ENCODE assay signal across 1 cellular context in genomic region chr17:69047368-69048263, GRCh38.
TF ChIP-seq lines count a peak whose summit lies in the region.

No MANE protein-coding gene starts in this region.

TF ChIP-seq in HepG2, 621 proteins besides CTCF, POLR2A, EP300 and RAD21 (continued from another document and continues in another):
- TF ChIP-seq, protein P1, sequence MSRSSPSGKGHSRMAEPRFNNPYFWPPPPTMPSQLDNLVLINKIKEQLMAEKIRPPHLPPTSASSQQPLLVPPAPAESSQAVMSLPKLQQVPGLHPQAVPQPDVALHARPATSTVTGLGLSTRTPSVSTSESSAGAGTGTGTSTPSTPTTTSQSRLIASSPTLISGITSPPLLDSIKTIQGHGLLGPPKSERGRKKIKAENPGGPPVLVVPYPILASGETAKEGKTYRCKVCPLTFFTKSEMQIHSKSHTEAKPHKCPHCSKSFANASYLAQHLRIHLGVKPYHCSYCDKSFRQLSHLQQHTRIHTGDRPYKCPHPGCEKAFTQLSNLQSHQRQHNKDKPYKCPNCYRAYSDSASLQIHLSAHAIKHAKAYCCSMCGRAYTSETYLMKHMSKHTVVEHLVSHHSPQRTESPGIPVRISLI (CRISPR knock-in tag; IDR thresholded peaks at IDR 0.05; ENCODE audit: borderline replicate concordance): peak; percentile 78
- no peak for TF ChIP-seq ZNF782 (CRISPR knock-in tag; IDR thresholded peaks at IDR 0.05; ENCODE audit: borderline replicate concordance)
- no peak for TF ChIP-seq ZFP62 (CRISPR knock-in tag; IDR thresholded peaks at IDR 0.05)
- peak; percentile 98 for TF ChIP-seq TRIM24 (CRISPR knock-in tag; IDR thresholded peaks at IDR 0.05)
- peak; percentile 58; the same call in 1 of the 2 replicates for TF ChIP-seq FOSL1 (CRISPR knock-in tag; IDR thresholded peaks at IDR 0.05; ENCODE audit: borderline replicate concordance)
- TF ChIP-seq THRA (CRISPR knock-in tag; IDR thresholded peaks at IDR 0.05; ENCODE audit: borderline replicate concordance): peak; percentile 91
- TF ChIP-seq, protein P2, sequence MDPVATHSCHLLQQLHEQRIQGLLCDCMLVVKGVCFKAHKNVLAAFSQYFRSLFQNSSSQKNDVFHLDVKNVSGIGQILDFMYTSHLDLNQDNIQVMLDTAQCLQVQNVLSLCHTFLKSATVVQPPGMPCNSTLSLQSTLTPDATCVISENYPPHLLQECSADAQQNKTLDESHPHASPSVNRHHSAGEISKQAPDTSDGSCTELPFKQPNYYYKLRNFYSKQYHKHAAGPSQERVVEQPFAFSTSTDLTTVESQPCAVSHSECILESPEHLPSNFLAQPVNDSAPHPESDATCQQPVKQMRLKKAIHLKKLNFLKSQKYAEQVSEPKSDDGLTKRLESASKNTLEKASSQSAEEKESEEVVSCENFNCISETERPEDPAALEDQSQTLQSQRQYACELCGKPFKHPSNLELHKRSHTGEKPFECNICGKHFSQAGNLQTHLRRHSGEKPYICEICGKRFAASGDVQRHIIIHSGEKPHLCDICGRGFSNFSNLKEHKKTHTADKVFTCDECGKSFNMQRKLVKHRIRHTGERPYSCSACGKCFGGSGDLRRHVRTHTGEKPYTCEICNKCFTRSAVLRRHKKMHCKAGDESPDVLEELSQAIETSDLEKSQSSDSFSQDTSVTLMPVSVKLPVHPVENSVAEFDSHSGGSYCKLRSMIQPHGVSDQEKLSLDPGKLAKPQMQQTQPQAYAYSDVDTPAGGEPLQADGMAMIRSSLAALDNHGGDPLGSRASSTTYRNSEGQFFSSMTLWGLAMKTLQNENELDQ (CRISPR knock-in tag; IDR thresholded peaks at IDR 0.05; ENCODE audit: borderline replicate concordance): no peak
- TF ChIP-seq, protein P3, sequence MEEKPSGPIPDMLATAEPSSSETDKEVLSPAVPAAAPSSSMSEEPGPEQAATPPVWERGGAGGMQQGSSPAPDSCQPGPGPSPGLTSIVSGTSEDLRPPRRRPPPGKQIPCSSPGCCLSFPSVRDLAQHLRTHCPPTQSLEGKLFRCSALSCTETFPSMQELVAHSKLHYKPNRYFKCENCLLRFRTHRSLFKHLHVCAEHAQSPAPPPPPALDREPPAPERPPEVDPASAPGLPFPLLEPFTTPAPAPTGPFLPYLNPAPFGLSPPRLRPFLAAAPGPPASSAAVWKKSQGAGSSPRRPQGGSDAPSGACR (CRISPR knock-in tag; IDR thresholded peaks at IDR 0.05): no peak; the same call in 1 of the 2 replicates
- no peak for TF ChIP-seq ZZZ3 (CRISPR knock-in tag; IDR thresholded peaks at IDR 0.05; ENCODE audit: borderline replicate concordance)
- peak; percentile 56 for TF ChIP-seq GABPB1 (CRISPR knock-in tag; IDR thresholded peaks at IDR 0.05)
- TF ChIP-seq PRMT3 (CRISPR knock-in tag; IDR thresholded peaks at IDR 0.05; ENCODE audit: borderline replicate concordance, low read depth): no peak
- TF ChIP-seq NFYC (CRISPR knock-in tag; IDR thresholded peaks at IDR 0.05): peak; percentile 45
- TF ChIP-seq CC2D1A (CRISPR knock-in tag; IDR thresholded peaks at IDR 0.05): 0 out of 2 replicates have a peak, but pooled peaks have one; percentile 44
- no peak; the same call in 1 of the 2 replicates for TF ChIP-seq ZNF777 (CRISPR knock-in tag; IDR thresholded peaks at IDR 0.05)
- peak; percentile 36; the same call in 1 of the 2 replicates for TF ChIP-seq YEATS2 (CRISPR knock-in tag; IDR thresholded peaks at IDR 0.05; ENCODE audit: borderline replicate concordance)
- no peak for TF ChIP-seq ZNF446 (CRISPR knock-in tag; IDR thresholded peaks at IDR 0.05)
- TF ChIP-seq NCOA5 (CRISPR knock-in tag; IDR thresholded peaks at IDR 0.05): no peak; the same call in 1 of the 2 replicates
- peak; percentile 58; the same call in 1 of the 2 replicates for TF ChIP-seq KMT2B (CRISPR knock-in tag; IDR thresholded peaks at IDR 0.05)
- peak; percentile 79 for TF ChIP-seq HNF1B (CRISPR knock-in tag; IDR thresholded peaks at IDR 0.05)
- TF ChIP-seq SALL1 (CRISPR knock-in tag; IDR thresholded peaks at IDR 0.05): peak; percentile 96
- 0 out of 2 replicates have a peak, but pooled peaks have one; percentile 45 for TF ChIP-seq RBAK (CRISPR knock-in tag; IDR thresholded peaks at IDR 0.05)
- no peak for TF ChIP-seq NFATC3 (CRISPR knock-in tag; IDR thresholded peaks at IDR 0.05)
- peak; percentile 41; the same call in 1 of the 2 replicates for TF ChIP-seq TP53 (CRISPR knock-in tag; conservative IDR thresholded peaks at IDR 0.05)
- TF ChIP-seq ZNF678 (CRISPR knock-in tag; IDR thresholded peaks at IDR 0.05): no peak
- no peak for TF ChIP-seq MTF1 (CRISPR knock-in tag; IDR thresholded peaks at IDR 0.05)
- no peak for TF ChIP-seq DZIP1 (CRISPR knock-in tag; IDR thresholded peaks at IDR 0.05)
- no peak for TF ChIP-seq CEBPZ (IDR thresholded peaks at IDR 0.05; ENCODE audit: low read length)
- TF ChIP-seq ZBED4 (CRISPR knock-in tag; IDR thresholded peaks at IDR 0.05; ENCODE audit: borderline replicate concordance): no peak
- no peak for TF ChIP-seq ARNT (IDR thresholded peaks at IDR 0.05)
- TF ChIP-seq ZNF101 (CRISPR knock-in tag; IDR thresholded peaks at IDR 0.05; ENCODE audit: borderline replicate concordance, low read depth): no peak
- peak; percentile 89; the same call in 1 of the 2 replicates for TF ChIP-seq MIXL1 (CRISPR knock-in tag; IDR thresholded peaks at IDR 0.05)
- TF ChIP-seq IRF2 (CRISPR knock-in tag; IDR thresholded peaks at IDR 0.05): peak; percentile 92
- TF ChIP-seq MNT (IDR thresholded peaks at IDR 0.05): no peak
- no peak for TF ChIP-seq SMAD1 (CRISPR knock-in tag; IDR thresholded peaks at IDR 0.05; ENCODE audit: borderline replicate concordance, low read depth)
